Comparison of ENCODE assay signal across 14 cellular contexts in the genomic region with DNA sequence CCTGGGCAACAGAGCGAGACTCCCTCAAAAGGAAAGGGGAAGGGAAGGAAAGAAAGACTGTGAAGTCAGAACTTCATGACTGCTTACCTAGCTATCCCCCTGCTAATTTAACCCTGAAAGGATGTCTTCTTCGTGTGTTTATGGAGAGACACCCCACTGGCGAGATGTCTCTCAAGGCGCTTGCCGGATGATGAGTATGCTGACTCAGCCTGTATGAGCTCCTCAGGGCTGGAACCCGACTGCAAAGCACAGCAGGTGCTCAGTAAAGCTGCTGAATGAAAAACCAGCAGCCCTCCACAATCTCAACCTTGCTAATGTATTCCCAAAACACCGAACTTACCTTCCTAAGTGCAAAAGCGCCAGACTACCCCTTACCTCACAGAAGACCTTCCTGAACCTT. TPM values are rescaled to one million over a fixed set of nuclear protein-coding genes. Genes with fewer than 3 reads are reported as not detected.
DNase-seq lines count a peak whose midpoint lies in the region; ATAC-seq and TF ChIP-seq lines count a peak whose summit lies in the region.
"Had no signal": no experiment of that assay in that cellular context is flagged by ENCODE, and none has a peak within 500 bp of the region (broad histone marks: within the 10 kb centered on the region; RNA-seq: fewer than 3 reads in every experiment).

No MANE protein-coding gene starts in this region.

- no TSS peak for BruUV-seq in OCI-LY7 (replicated peaks; lab: Mats Ljungman, UMichigan)

- TF ChIP-seq POLR2A in sigmoid colon (IDR thresholded peaks at IDR 0.05) = no peak

- H3K4me1 ChIP-seq in OCI-LY7 (ENCODE audit: insufficient read depth, low read length, poor library complexity, severe bottlenecking) (peaks cover 19% of the 10 kb centered on the region), endodermal cell (ENCODE audit: control insufficient read depth, insufficient read depth, low read length) (no peaks in the 10 kb centered on the region), sigmoid colon (peaks cover 0 to 33% (median 32%) of the 10 kb centered on the region in 4 donors)

- CTCF ChIA-PET in OCI-LY7 (lab: Charles Lee; ENCODE audit: unreplicated experiment) = no interaction called here

- H3K27ac ChIP-seq in OCI-LY7 (ENCODE audit: low read depth, low read length, poor library complexity, severe bottlenecking) (no peak overlapping the region), endodermal cell (ENCODE audit: low read depth, low read length) (no peak overlapping the region), sigmoid colon (peak overlapping the region in 3 of 4 donors; percentile 93 to 96 (median 95)), caudate nucleus (ENCODE audit: low read depth, low read length) (no peak overlapping the region)
- H3K27ac ChIP-seq: pancreas, suprapubic skin, WERI-Rb-1 had no signal

- intact Hi-C loops in OCI-LY7 (cut with micrococcal nuclease; ENCODE audit: unreplicated experiment) = loop anchor here (5.0 kb wide), 1 partner anchor 106 kb away; the partner anchor contains the start of gene UBE2G1
- intact Hi-C loops in sigmoid colon (cut with DNase I) = loop anchor here (5.0 kb wide), 3 partner anchors 41 to 151 kb away; partner anchors contain the start of gene UBE2G1

- peak overlapping the region; percentile 8 for H3K27ac Mint-ChIP-seq in activated naive CD4-positive, alpha-beta T cell treated with anti-CD3 and anti-CD28 coated beads, Interleukin-2, amount 50 U/mL, for 24 hours
- peak overlapping the region; percentile 4 for H3K27ac Mint-ChIP-seq in endodermal cell

- H3K27me3 Mint-ChIP-seq in activated naive CD4-positive, alpha-beta T cell treated with anti-CD3 and anti-CD28 coated beads, Interleukin-2, amount 50 U/mL, for 24 hours = no peaks in the 10 kb centered on the region
- H3K27me3 Mint-ChIP-seq in endodermal cell (ENCODE audit: insufficient read depth) = no peaks in the 10 kb centered on the region

- H3K4me1 Mint-ChIP-seq in activated naive CD4-positive, alpha-beta T cell treated with anti-CD3 and anti-CD28 coated beads, Interleukin-2, amount 50 U/mL, for 24 hours = peaks cover 56% of the 10 kb centered on the region
- peaks cover 18% of the 10 kb centered on the region for H3K4me1 Mint-ChIP-seq in endodermal cell

- peaks cover 22% of the 10 kb centered on the region; the same call in 1 of the 2 replicates for H4K20me1 ChIP-seq in OCI-LY7 (ENCODE audit: insufficient read depth, low read length)

- H3K9me2 ChIP-seq in OCI-LY7 (ENCODE audit: insufficient read depth, low read length) = no peaks in the 10 kb centered on the region

- 76 to 83% methylated on average over 8 of the region's 8 CpGs for WGBS in endodermal cell (ENCODE audit: insufficient coverage in 1 of 2, insufficient read length in 1 of 2), 2 experiments
- WGBS in sigmoid colon, 2 donors = 94 to 96% methylated on average over 8 of the region's 8 CpGs

- POLR2A ChIA-PET in OCI-LY7 (lab: Charles Lee) = interaction anchor here (0.9 to 1.8 kb wide), 2 partner anchors 14 to 45 kb away, joined by 3 to 4 read pairs; no protein-coding TSS in a partner anchor

- peak overlapping the region; percentile 96; the same call in 1 of the 2 replicates for H3K4me2 ChIP-seq in OCI-LY7 (ENCODE audit: low read length)

- H3K27me3 ChIP-seq in endodermal cell (ENCODE audit: control insufficient read depth, insufficient read depth, low read length, poor library complexity, severe bottlenecking) (no peaks in the 10 kb centered on the region), sigmoid colon (no peaks in the 10 kb centered on the region)
- H3K27me3 ChIP-seq: pancreas, suprapubic skin had no signal

- no peak for ATAC-seq in GM19324 (IDR thresholded peaks at IDR 0.05; ENCODE audit: low FRiP score, unreplicated experiment)
- ATAC-seq: pancreas had no signal

- H3K9ac ChIP-seq in endodermal cell (ENCODE audit: extremely low read depth, low read length, poor library complexity, severe bottlenecking) = no peak overlapping the region

- H2AFZ ChIP-seq in OCI-LY7 (ENCODE audit: low read length) = no peak overlapping the region

- no peaks in the 10 kb centered on the region for H3K9me3 Mint-ChIP-seq in activated naive CD4-positive, alpha-beta T cell treated with anti-CD3 and anti-CD28 coated beads, Interleukin-2, amount 50 U/mL, for 24 hours
- peaks cover 21% of the 10 kb centered on the region for H3K9me3 Mint-ChIP-seq in endodermal cell

- H3K36me3 Mint-ChIP-seq in activated naive CD4-positive, alpha-beta T cell treated with anti-CD3 and anti-CD28 coated beads, Interleukin-2, amount 50 U/mL, for 24 hours = peaks cover 8% of the 10 kb centered on the region
- H3K36me3 Mint-ChIP-seq in endodermal cell (ENCODE audit: low read depth) = peaks cover 43% of the 10 kb centered on the region

- no peak overlapping the region for H3K4me3 Mint-ChIP-seq in activated naive CD4-positive, alpha-beta T cell treated with anti-CD3 and anti-CD28 coated beads, Interleukin-2, amount 50 U/mL, for 24 hours
- H3K4me3 Mint-ChIP-seq in endodermal cell = peak overlapping the region; percentile 74

- peaks cover 70% of the 10 kb centered on the region for H3K79me2 ChIP-seq in OCI-LY7 (ENCODE audit: insufficient read depth, low read depth, low read length)

- DNase-seq in activated naive CD4-positive, alpha-beta T cell treated with anti-CD3 and anti-CD28 coated beads, Interleukin-2, amount 50 U/mL, for 16 hours = no peak
- DNase-seq in OCI-LY7 (ENCODE audit: low spot score) = no peak
- DNase-seq in endodermal cell = peak; percentile 63
- no peak for DNase-seq in sigmoid colon
- DNase-seq in caudate nucleus (lab: John Stamatoyannopoulos, UW) = no peak
- DNase-seq in DMS79 (lab: John Stamatoyannopoulos, UW) = no peak
- DNase-seq: NCI-H187 treated with DMSO at 0.1 percent for 48 hours; NCI-H524 treated with DMSO at 0.1 percent for 48 hours; pancreas; stimulated activated CD4-positive, alpha-beta T cell treated with anti-CD3 and anti-CD28 coated beads, Interleukin-12 subunit alpha, Interleukin-12 subunit beta, amount 100 ng/mL, for 4 hours; WERI-Rb-1 had no signal

- TF ChIP-seq CTCF in OCI-LY7 (conservative IDR thresholded peaks at IDR 0.05; ENCODE audit: low read length) = no peak
- TF ChIP-seq CTCF in endodermal cell (conservative IDR thresholded peaks at IDR 0.05) = no peak
- no peak for TF ChIP-seq CTCF in sigmoid colon (IDR thresholded peaks at IDR 0.05)

- no peak overlapping the region for H3K4me3 ChIP-seq in OCI-LY7 (ENCODE audit: low read depth, low read length, poor library complexity, severe bottlenecking)
- peak overlapping the region; percentile 90 for H3K4me3 ChIP-seq in endodermal cell (ENCODE audit: low read length)
- peak overlapping the region in 1 of 4 donors; percentile 100 for H3K4me3 ChIP-seq in sigmoid colon
- H3K4me3 ChIP-seq: pancreas, suprapubic skin had no signal

- no peaks in the 10 kb centered on the region for H3K9me3 ChIP-seq in OCI-LY7 (ENCODE audit: low read length)
- H3K9me3 ChIP-seq in endodermal cell (ENCODE audit: control insufficient read depth, low read length) = peaks cover 27% of the 10 kb centered on the region
- peaks cover 0 to 11% (median 5%) of the 10 kb centered on the region in 4 donors for H3K9me3 ChIP-seq in sigmoid colon
- H3K9me3 ChIP-seq: pancreas, suprapubic skin had no signal

- no peak for TF ChIP-seq EP300 in sigmoid colon (IDR thresholded peaks at IDR 0.05)

- H3K36me3 ChIP-seq in OCI-LY7 (ENCODE audit: insufficient read depth, low read length) (peaks cover 34% of the 10 kb centered on the region), endodermal cell (ENCODE audit: control insufficient read depth, insufficient read depth, low read length) (peaks cover 37% of the 10 kb centered on the region), sigmoid colon (peaks cover 0 to 25% (median 3%) of the 10 kb centered on the region in 4 donors)
- H3K36me3 ChIP-seq: pancreas had no signal

RNA-seq across cellular contexts. Expression of gene ANKFY1, which starts 2.3 kb away (rescaled TPM):
- 25.8 and 25.9 TPM in 2 replicates for total RNA-seq in OCI-LY7 (2014; rRNA removed; shearing (Covaris generic))
- total RNA-seq in OCI-LY7 (2022) (56.2 and 56.7 TPM in 2 replicates), endodermal cell (10 to 100 TPM; 48.0 to 62.4 TPM), sigmoid colon (10 to 100 TPM; 52.6 to 68.0 (median 59.8) TPM)
- 42.5 TPM for polyA plus RNA-seq in endodermal cell (2013, experiment 1 of 2)
- polyA plus RNA-seq in endodermal cell (2013, experiment 2 of 2) = 40.5 TPM
- polyA plus RNA-seq in sigmoid colon = 10 to 100 TPM in 2 of 3 donors, 1 to 10 TPM in 1; 6.0 to 24.3 (median 10.2) TPM

Comparison
In these comparisons a context has a peak if more than half of its experiments do, and no peak if none do; other contexts are left out.
1. H3K27ac ChIP-seq: peak in sigmoid colon (3 of 4); none in OCI-LY7 (single experiment), endodermal cell (single experiment) and caudate nucleus (single experiment).